ENCODE assay signal across 8 cellular contexts in the genomic region with DNA sequence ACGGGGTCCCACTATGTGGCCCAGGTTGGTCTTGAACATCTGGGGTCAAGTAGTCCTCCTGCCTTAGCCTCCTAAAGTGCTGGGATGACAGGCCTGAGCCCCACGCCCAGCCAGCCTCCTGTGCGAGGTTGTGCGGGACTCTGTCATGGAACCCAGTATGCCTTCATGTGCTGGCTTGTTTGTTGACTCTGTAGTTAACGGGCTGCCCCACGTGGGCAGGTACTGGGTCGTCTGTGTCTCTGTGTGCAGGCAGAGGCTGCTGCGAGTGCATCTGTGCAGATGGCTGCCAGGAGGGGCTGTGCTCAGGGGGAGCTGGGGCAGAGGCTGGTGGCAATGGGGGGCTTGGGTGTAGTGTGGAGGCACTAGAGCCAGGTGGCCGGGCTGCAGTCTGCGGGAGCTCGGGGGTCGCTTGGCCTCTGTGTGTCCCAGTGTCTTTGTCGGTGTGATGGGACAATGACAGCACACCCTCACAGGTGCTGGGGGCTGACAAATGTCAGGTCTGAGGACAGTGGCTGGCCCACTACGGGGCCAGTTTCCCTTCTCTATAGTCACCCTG. TPM values are rescaled to one million over a fixed set of nuclear protein-coding genes. Genes with fewer than 3 reads are reported as not detected.
"Had no signal": no experiment of that assay in that cellular context is flagged by ENCODE, and none has a peak within 500 bp of the region (broad histone marks: within the 10 kb centered on the region; RNA-seq: fewer than 3 reads in every experiment).

No MANE protein-coding gene starts in this region.

RNA-seq across cellular contexts. Expression of a gene that starts 6.0 kb away (rescaled TPM):
- total RNA-seq: dermis blood vessel endothelial cell, fibroblast of villous mesenchyme, gastroesophageal sphincter, hepatocyte, left lobe of liver, liver, mammary epithelial cell, mononuclear cell had no signal
- polyA plus RNA-seq: hepatocyte, liver, mammary epithelial cell had no signal
